Comparison of ENCODE assay signal across 11 cellular contexts in genomic region chr22:24203856-24204255, GRCh38. TPM values are rescaled to one million over a fixed set of nuclear protein-coding genes. Genes with fewer than 3 reads are reported as not detected.
A peak's percentile ranks its signal among the peaks of the same experiment; 100 is the strongest.
DNase-seq lines count a peak whose midpoint lies in the region; ATAC-seq, FAIRE-seq and TF ChIP-seq lines count a peak whose summit lies in the region.
"Not testable (repeated sequence)": the region's sequence is repeated elsewhere in the genome, so short reads cannot be mapped to it uniquely, and the experiment has no call there.
"Had no signal": no experiment of that assay in that cellular context is flagged by ENCODE, and none has a peak within 500 bp of the region (broad histone marks: within the 10 kb centered on the region; RNA-seq: fewer than 3 reads in every experiment).

No MANE protein-coding gene starts in this region.

- H3K79me2 ChIP-seq in astrocyte (ENCODE audit: insufficient read depth, low read length), result not testable (repeated sequence)

- H3K27ac Mint-ChIP-seq in Caco-2 (ENCODE audit: unreplicated experiment) (peak overlapping the region; percentile 70), HFFc6 (peak overlapping the region; percentile 43; the same call in 1 of the 2 replicates), astrocyte (ENCODE audit: unreplicated experiment) (peak overlapping the region; percentile 47)
- H3K27ac Mint-ChIP-seq in dendritic cell treated with granulocyte-macrophage colony-stimulating factor and Interleukin-4, amounts not matched to agents 40 ng/mL and 50 ng/mL, for 4 days, result peak overlapping the region; percentile 100

- H3K4me3 Mint-ChIP-seq in Caco-2 (ENCODE audit: unreplicated experiment); HFFc6; astrocyte (ENCODE audit: unreplicated experiment); dendritic cell treated with granulocyte-macrophage colony-stimulating factor and Interleukin-4, amounts not matched to agents 40 ng/mL and 50 ng/mL, for 4 days: not testable (repeated sequence)

- not testable (repeated sequence) for BruUV-seq in Caco-2 (replicated peaks; lab: Mats Ljungman, UMichigan)

- FAIRE-seq in astrocyte (lab: Jason Lieb, UNC), result not testable (repeated sequence)
- peak; percentile 44 for FAIRE-seq in urothelium cell line (lab: Jason Lieb, UNC)

- peaks cover 17% of the 10 kb centered on the region for H3K9me3 Mint-ChIP-seq in Caco-2 (ENCODE audit: unreplicated experiment)
- not testable (repeated sequence) for H3K9me3 Mint-ChIP-seq in HFFc6; astrocyte (ENCODE audit: unreplicated experiment); dendritic cell treated with granulocyte-macrophage colony-stimulating factor and Interleukin-4, amounts not matched to agents 40 ng/mL and 50 ng/mL, for 4 days

- peaks cover 49% of the 10 kb centered on the region for H3K4me1 Mint-ChIP-seq in Caco-2 (ENCODE audit: low read depth, unreplicated experiment)
- peaks cover 82% of the 10 kb centered on the region for H3K4me1 Mint-ChIP-seq in HFFc6 (ENCODE audit: low read depth)
- H3K4me1 Mint-ChIP-seq in astrocyte (ENCODE audit: low read depth, unreplicated experiment), result peaks cover 43% of the 10 kb centered on the region
- peaks cover 68% of the 10 kb centered on the region for H3K4me1 Mint-ChIP-seq in dendritic cell treated with granulocyte-macrophage colony-stimulating factor and Interleukin-4, amounts not matched to agents 40 ng/mL and 50 ng/mL, for 4 days (ENCODE audit: low read depth)

- not testable (repeated sequence) for H3K4me2 ChIP-seq in astrocyte (ENCODE audit: low read length)

- not testable (repeated sequence) for DNase-seq in Caco-2; HFFc6; RWPE2 (ENCODE audit: low spot score); astrocyte (ENCODE audit: low read depth); urothelium cell line (ENCODE audit: low spot score)
- DNase-seq in NCI-H226, result peak; percentile 7

- not testable (repeated sequence) for H3K9ac ChIP-seq in astrocyte (ENCODE audit: low read length)

- POLR2A ChIA-PET in Caco-2 (lab: Charles Lee), result not testable (repeated sequence)

- intact Hi-C loops in Caco-2 (cut with micrococcal nuclease; ENCODE audit: unreplicated experiment); dendritic cell treated with granulocyte-macrophage colony-stimulating factor and Interleukin-4, amounts not matched to agents 40 ng/mL and 50 ng/mL, for 4 days (cut with micrococcal nuclease): not testable (repeated sequence)

- not testable (repeated sequence) for H3K27me3 Mint-ChIP-seq in Caco-2 (ENCODE audit: insufficient read depth, unreplicated experiment); HFFc6 (ENCODE audit: insufficient read depth); astrocyte (ENCODE audit: low read depth, unreplicated experiment); dendritic cell treated with granulocyte-macrophage colony-stimulating factor and Interleukin-4, amounts not matched to agents 40 ng/mL and 50 ng/mL, for 4 days

- H3K36me3 ChIP-seq in Caco-2 (ENCODE audit: control insufficient read depth, insufficient read depth, low read length); RWPE2 (ENCODE audit: low read depth); astrocyte (ENCODE audit: insufficient read depth, low read length): not testable (repeated sequence)

- H4K20me1 ChIP-seq in astrocyte (ENCODE audit: insufficient read depth, low read length), result not testable (repeated sequence)

- not testable (repeated sequence) for H3K36me3 Mint-ChIP-seq in Caco-2 (ENCODE audit: insufficient read depth, unreplicated experiment); HFFc6 (ENCODE audit: low read depth); astrocyte (ENCODE audit: low read depth, unreplicated experiment); dendritic cell treated with granulocyte-macrophage colony-stimulating factor and Interleukin-4, amounts not matched to agents 40 ng/mL and 50 ng/mL, for 4 days (ENCODE audit: low read depth)

- not testable (repeated sequence) for ATAC-seq in RWPE2 (ENCODE audit: low read depth)

- peaks cover 13% of the 10 kb centered on the region for H3K9me3 ChIP-seq in Caco-2
- H3K9me3 ChIP-seq in RWPE2 (ENCODE audit: severe bottlenecking); astrocyte (ENCODE audit: insufficient read depth, low read depth, low read length): not testable (repeated sequence)

- H3K27me3 ChIP-seq in Caco-2 (replicated peaks; ENCODE audit: control insufficient read depth, insufficient read depth, low read length); RWPE2 (ENCODE audit: insufficient read depth, poor library complexity, severe bottlenecking); astrocyte (ENCODE audit: insufficient read depth, low read length): not testable (repeated sequence)

- TF ChIP-seq CTCF in Caco-2 (IDR thresholded peaks at IDR 0.05; ENCODE audit: insufficient read depth in 1 of 2, low read depth in 1 of 2, low read length in 1 of 2, severe bottlenecking in 1 of 2, unreplicated experiment in 1 of 2); HFFc6 (IDR thresholded peaks at IDR 0.05); RWPE2 (IDR thresholded peaks at IDR 0.05; ENCODE audit: poor library complexity, severe bottlenecking); astrocyte (IDR thresholded peaks at IDR 0.05; ENCODE audit: insufficient read depth, low read depth, low read length): not testable (repeated sequence)

- not testable (repeated sequence) for H3K4me3 ChIP-seq in Caco-2 (ENCODE audit: low read depth, low read length); RWPE2 (ENCODE audit: severe bottlenecking); astrocyte (ENCODE audit: insufficient read depth, low read depth, low read length)

- H2AFZ ChIP-seq in astrocyte (ENCODE audit: low read depth, low read length), result not testable (repeated sequence)

- CTCF ChIA-PET in Caco-2 (lab: Charles Lee), result not testable (repeated sequence)

- H3K4me1 ChIP-seq in Caco-2 (peaks cover 73% of the 10 kb centered on the region), RWPE2 (ENCODE audit: insufficient read depth, poor library complexity, severe bottlenecking) (peaks cover 56% of the 10 kb centered on the region), astrocyte (ENCODE audit: insufficient read depth, low read length) (peaks cover 29% of the 10 kb centered on the region)

- peak overlapping the region; percentile 100 for H3K27ac ChIP-seq in RWPE2 (ENCODE audit: poor library complexity, severe bottlenecking)
- not testable (repeated sequence) for H3K27ac ChIP-seq in astrocyte (ENCODE audit: low read depth, low read length)

RNA-seq across cellular contexts. Expression of gene SUSD2, which starts 22.6 kb away (rescaled TPM):
- total RNA-seq in Caco-2 (2022) (7.0 and 8.6 TPM in 2 replicates), astrocyte (0.72 and 0.77 TPM in 2 replicates)
- total RNA-seq in HFFc6 (2021; fragmentation: NEBNext Ultra II Directional; extraction: Animal tissue kit (Norgen Biotek cat#: 25700)), result under 1 TPM; 0.11 to 0.24 (median 0.19) TPM

RNA-seq across cellular contexts. Expression of gene GGT5, which starts 41.0 kb away (rescaled TPM):
- total RNA-seq in Caco-2 (2022), result 0.51 and 0.66 TPM in 2 replicates
- under 1 TPM; 0.17 to 0.61 (median 0.27) TPM for total RNA-seq in HFFc6 (2021; fragmentation: NEBNext Ultra II Directional; extraction: Animal tissue kit (Norgen Biotek cat#: 25700))
- total RNA-seq in astrocyte, result 0.64 and 0.89 TPM in 2 replicates
- total RNA-seq: A172; B cell; CD4-positive, alpha-beta memory T cell; H1 had no signal

Comparison
In these comparisons a context has a peak if more than half of its experiments do, and no peak if none do; other contexts are left out.
1. H3K27ac Mint-ChIP-seq: peak in every context shown above with its lines; median percentile 100 in dendritic cell treated with granulocyte-macrophage colony-stimulating factor and Interleukin-4, amounts not matched to agents 40 ng/mL and 50 ng/mL, for 4 days; 70 in Caco-2; 47 in astrocyte; 43 in HFFc6.